Comparison of ENCODE assay signal across 9 cellular contexts in genomic region chr7:142797342-142797798, GRCh38. TPM values are rescaled to one million over a fixed set of nuclear protein-coding genes. Genes with fewer than 3 reads are reported as not detected.
DNase-seq lines count a peak whose midpoint lies in the region; ATAC-seq, FAIRE-seq and TF ChIP-seq lines count a peak whose summit lies in the region.
"Had no signal": no experiment of that assay in that cellular context is flagged by ENCODE, and none has a peak within 500 bp of the region (broad histone marks: within the 10 kb centered on the region; RNA-seq: fewer than 3 reads in every experiment).

No MANE protein-coding gene starts in this region.

- no peaks in the 10 kb centered on the region for H3K9me3 ChIP-seq in HepG2 (ENCODE audit: low read length)

- in situ Hi-C loops in HepG2 (cut with HindIII; ENCODE audit: extremely low pct_ligation_motif_present, low pct_unique_long_range_greater_than_20kb): no loop called here

- DNase-seq in HepG2 (ENCODE audit: low spot score) (no peak), type B pancreatic cell (ENCODE audit: extremely low spot score, unreplicated experiment) (no peak), cortex of kidney (lab: John Stamatoyannopoulos, UW) (no peak), NCI-H345 treated with DMSO at 0.1 percent for 48 hours (lab: John Stamatoyannopoulos, UW; ENCODE audit: unreplicated experiment) (no peak)
- DNase-seq in activated effector memory CD4-positive, alpha-beta T cell treated with anti-CD3 and anti-CD28 coated beads, Interleukin-2, amount 50 U/mL, for 16 hours: no peak

- peaks cover 57% of the 10 kb centered on the region for H3K36me3 Mint-ChIP-seq in activated naive CD4-positive, alpha-beta T cell treated with anti-CD3 and anti-CD28 coated beads, Interleukin-2, amount 50 U/mL, for 24 hours
- no peaks in the 10 kb centered on the region for H3K36me3 Mint-ChIP-seq in type B pancreatic cell

- peaks cover 60% of the 10 kb centered on the region for H3K4me1 Mint-ChIP-seq in activated naive CD4-positive, alpha-beta T cell treated with anti-CD3 and anti-CD28 coated beads, Interleukin-2, amount 50 U/mL, for 24 hours
- H3K4me1 Mint-ChIP-seq in type B pancreatic cell (ENCODE audit: unreplicated experiment): peaks cover 12% of the 10 kb centered on the region

- no peak for TF ChIP-seq EP300 in HepG2 (IDR thresholded peaks at IDR 0.05; ENCODE audit: low read depth in 2 of 2, low read length in 2 of 2)
- no peak for TF ChIP-seq EP300 in HepG2 (CRISPR knock-in tag; IDR thresholded peaks at IDR 0.05; ENCODE audit: borderline replicate concordance)

- H3K79me2 ChIP-seq in HepG2 (ENCODE audit: insufficient read depth, low read length): no peaks in the 10 kb centered on the region

- H3K27ac ChIP-seq in HepG2 (ENCODE audit: extremely low read length, insufficient read depth, low read length): no peak overlapping the region
- H3K27ac ChIP-seq: KMS-11 had no signal

- peak overlapping the region; percentile 99 for H3K27ac Mint-ChIP-seq in activated naive CD4-positive, alpha-beta T cell treated with anti-CD3 and anti-CD28 coated beads, Interleukin-2, amount 50 U/mL, for 24 hours
- H3K27ac Mint-ChIP-seq in type B pancreatic cell: peak overlapping the region; percentile 71

- TF ChIP-seq CTCF in HepG2 (CRISPR knock-in tag; IDR thresholded peaks at IDR 0.05) (no peak), type B pancreatic cell (conservative IDR thresholded peaks at IDR 0.05) (no peak)

- POLR2A ChIA-PET in HepG2 (lab: Yijun Ruan, JAX): no interaction called here

- no peaks in the 10 kb centered on the region for H3K9me3 Mint-ChIP-seq in activated naive CD4-positive, alpha-beta T cell treated with anti-CD3 and anti-CD28 coated beads, Interleukin-2, amount 50 U/mL, for 24 hours
- H3K9me3 Mint-ChIP-seq in type B pancreatic cell: no peaks in the 10 kb centered on the region

- 6% methylated on average over 20 of the region's 24 CpGs for WGBS in HepG2 (ENCODE audit: low lambda C conversion rate)

- no peak overlapping the region for H3K9ac ChIP-seq in HepG2 (ENCODE audit: insufficient read depth, low read depth, low read length)
- H3K9ac ChIP-seq: KMS-11 had no signal

- H3K4me3 ChIP-seq in HepG2 (replicated peaks in 1 of 3; ENCODE audit: insufficient read depth in 1 of 3, low read depth in 2 of 3, low read length in 3 of 3): no peak overlapping the region

- peak; percentile 45 for ATAC-seq in GM18909 (IDR thresholded peaks at IDR 0.05; ENCODE audit: poor library complexity, unreplicated experiment)
- ATAC-seq in HG02943 (IDR thresholded peaks at IDR 0.05; ENCODE audit: low read depth, unreplicated experiment): peak; percentile 37
- ATAC-seq in HepG2: peak; percentile 29; the same call in 1 of the 3 replicates

- no peak for TF ChIP-seq POLR2A in HepG2 (IDR thresholded peaks at IDR 0.05; ENCODE audit: insufficient read depth in 1 of 2, low read depth in 2 of 2, low read length in 2 of 2)

- no peaks in the 10 kb centered on the region for H3K36me3 ChIP-seq in HepG2 (replicated peaks in 1 of 2; ENCODE audit: control insufficient read depth in 1 of 2, insufficient read depth in 2 of 2, low read length in 2 of 2)

- peaks cover 6 to 56% of the 10 kb centered on the region in 2 experiments; a peak in 3 of 5 replicates for H3K27me3 ChIP-seq in HepG2 (ENCODE audit: control insufficient read depth in 1 of 2, insufficient read depth in 2 of 2, low read length in 2 of 2)

- H3K4me1 ChIP-seq in HepG2 (ENCODE audit: insufficient read depth, low read length): no peaks in the 10 kb centered on the region

- H4K20me1 ChIP-seq in HepG2 (ENCODE audit: insufficient read depth, low read length): no peaks in the 10 kb centered on the region

- TF ChIP-seq RAD21 in HepG2 (CRISPR knock-in tag; IDR thresholded peaks at IDR 0.05): no peak

- intact Hi-C loops in HepG2 (cut with micrococcal nuclease; ENCODE audit: unreplicated experiment): no loop called here

- H3K4me2 ChIP-seq in HepG2 (ENCODE audit: low read depth, low read length): no peak overlapping the region
- H3K4me2 ChIP-seq: KMS-11 had no signal

- CTCF ChIA-PET in HepG2 (lab: Yijun Ruan, JAX; ENCODE audit: low intra/inter-chr PET ratio, low total read pairs): no interaction called here

- no peak overlapping the region for H2AFZ ChIP-seq in HepG2 (ENCODE audit: low read length)

- FAIRE-seq in HepG2 (lab: Jason Lieb, UNC): no peak

- no peaks in the 10 kb centered on the region for H3K27me3 Mint-ChIP-seq in activated naive CD4-positive, alpha-beta T cell treated with anti-CD3 and anti-CD28 coated beads, Interleukin-2, amount 50 U/mL, for 24 hours
- H3K27me3 Mint-ChIP-seq in type B pancreatic cell: peaks cover 94% of the 10 kb centered on the region

- no TSS peak for BruUV-seq in HepG2 (replicated peaks; lab: Mats Ljungman, UMichigan)

- peak overlapping the region; percentile 98 for H3K4me3 Mint-ChIP-seq in activated naive CD4-positive, alpha-beta T cell treated with anti-CD3 and anti-CD28 coated beads, Interleukin-2, amount 50 U/mL, for 24 hours
- peak overlapping the region; percentile 83 for H3K4me3 Mint-ChIP-seq in type B pancreatic cell

RNA-seq across cellular contexts. Expression of gene PRSS2, which starts 26.6 kb away (rescaled TPM):
- not detected in 2 replicates for total RNA-seq in HepG2 (2016; rRNA removed; fragmentation: Illumina TruSeq; extraction: Trizol)
- total RNA-seq in HepG2 (2016; cell fraction: cytosol; rRNA removed; fragmentation: Illumina TruSeq; extraction: Trizol; ENCODE audit: low read depth): not detected in 2 replicates
- total RNA-seq in HepG2 (2016; cell fraction: insoluble cytoplasmic fraction; rRNA removed; fragmentation: Illumina TruSeq; extraction: Trizol): not detected in 2 replicates
- not detected in 2 replicates for total RNA-seq in HepG2 (2016; cell fraction: membrane; rRNA removed; fragmentation: Illumina TruSeq; extraction: Trizol)
- total RNA-seq in HepG2 (2016; cell fraction: nucleus; rRNA removed; fragmentation: Illumina TruSeq; extraction: Trizol): not detected in 2 replicates
- polyA plus RNA-seq in HepG2 (2011; rRNA removed): not detected in 2 replicates
- not detected in 2 replicates for polyA plus RNA-seq in HepG2 (2011; cell fraction: cytosol; rRNA removed)
- not detected in 2 replicates for polyA plus RNA-seq in HepG2 (2011; cell fraction: nucleus; rRNA removed)
- polyA plus RNA-seq in HepG2 (2012): not detected in 2 replicates
- not detected in 2 replicates for polyA plus RNA-seq in HepG2 (2016; cell fraction: cytosol; fragmentation: Illumina TruSeq; extraction: Trizol; ENCODE audit: low read depth)
- not detected in 2 replicates for polyA plus RNA-seq in HepG2 (2016; cell fraction: insoluble cytoplasmic fraction; fragmentation: Illumina TruSeq; extraction: Trizol; ENCODE audit: low read depth)
- polyA plus RNA-seq in HepG2 (2016; cell fraction: membrane; fragmentation: Illumina TruSeq; extraction: Trizol; ENCODE audit: low read depth): not detected in 2 replicates
- polyA plus RNA-seq in HepG2 (2016; cell fraction: nucleus; fragmentation: Illumina TruSeq; extraction: Trizol; ENCODE audit: insufficient read depth, low read depth): not detected in 2 replicates
- not detected in 2 replicates for polyA minus RNA-seq in HepG2 (2011; rRNA and poly(A)+ RNA removed; ENCODE audit: low replicate concordance)
- not detected in 2 replicates for polyA minus RNA-seq in HepG2 (2011; cell fraction: cytosol; rRNA and poly(A)+ RNA removed)
- polyA minus RNA-seq in HepG2 (2011; cell fraction: nucleus; rRNA and poly(A)+ RNA removed): not detected in 2 replicates
- 20.4 and 272 TPM in 2 replicates for total RNA-seq in type B pancreatic cell (ENCODE audit: low replicate concordance)

RNA-seq across cellular contexts. Expression of gene PRSS1, which starts 48.1 kb away (rescaled TPM):
- total RNA-seq in HepG2 (2016; rRNA removed; fragmentation: Illumina TruSeq; extraction: Trizol) (not detected in 2 replicates), type B pancreatic cell (ENCODE audit: low replicate concordance) (10.0 and 118 TPM in 2 replicates)
- total RNA-seq in HepG2 (2016; cell fraction: cytosol; rRNA removed; fragmentation: Illumina TruSeq; extraction: Trizol; ENCODE audit: low read depth): not detected in 2 replicates
- total RNA-seq in HepG2 (2016; cell fraction: insoluble cytoplasmic fraction; rRNA removed; fragmentation: Illumina TruSeq; extraction: Trizol): not detected in 2 replicates
- not detected in 2 replicates for total RNA-seq in HepG2 (2016; cell fraction: membrane; rRNA removed; fragmentation: Illumina TruSeq; extraction: Trizol)
- total RNA-seq in HepG2 (2016; cell fraction: nucleus; rRNA removed; fragmentation: Illumina TruSeq; extraction: Trizol): not detected in 2 replicates
- not detected in 2 replicates for polyA plus RNA-seq in HepG2 (2011; rRNA removed)
- not detected in 2 replicates for polyA plus RNA-seq in HepG2 (2011; cell fraction: cytosol; rRNA removed)
- not detected in 2 replicates for polyA plus RNA-seq in HepG2 (2011; cell fraction: nucleus; rRNA removed)
- not detected in 2 replicates for polyA plus RNA-seq in HepG2 (2012)
- not detected in 2 replicates for polyA plus RNA-seq in HepG2 (2016; cell fraction: cytosol; fragmentation: Illumina TruSeq; extraction: Trizol; ENCODE audit: low read depth)
- not detected in 2 replicates for polyA plus RNA-seq in HepG2 (2016; cell fraction: insoluble cytoplasmic fraction; fragmentation: Illumina TruSeq; extraction: Trizol; ENCODE audit: low read depth)
- not detected in 2 replicates for polyA plus RNA-seq in HepG2 (2016; cell fraction: membrane; fragmentation: Illumina TruSeq; extraction: Trizol; ENCODE audit: low read depth)
- polyA plus RNA-seq in HepG2 (2016; cell fraction: nucleus; fragmentation: Illumina TruSeq; extraction: Trizol; ENCODE audit: insufficient read depth, low read depth): not detected in 2 replicates
- not detected in 2 replicates for polyA minus RNA-seq in HepG2 (2011; rRNA and poly(A)+ RNA removed; ENCODE audit: low replicate concordance)
- not detected in 2 replicates for polyA minus RNA-seq in HepG2 (2011; cell fraction: cytosol; rRNA and poly(A)+ RNA removed)
- polyA minus RNA-seq in HepG2 (2011; cell fraction: nucleus; rRNA and poly(A)+ RNA removed): not detected in 2 replicates

RNA-seq across cellular contexts. Expression of gene EPHB6, which starts 57.5 kb away (rescaled TPM):
- total RNA-seq in HepG2 (2016; rRNA removed; fragmentation: Illumina TruSeq; extraction: Trizol): not detected in 2 replicates
- not detected in 2 replicates for total RNA-seq in HepG2 (2016; cell fraction: cytosol; rRNA removed; fragmentation: Illumina TruSeq; extraction: Trizol; ENCODE audit: low read depth)
- 0.11 TPM in 1 of 2 replicates, not detected in the other for total RNA-seq in HepG2 (2016; cell fraction: insoluble cytoplasmic fraction; rRNA removed; fragmentation: Illumina TruSeq; extraction: Trizol)
- not detected in 2 replicates for total RNA-seq in HepG2 (2016; cell fraction: membrane; rRNA removed; fragmentation: Illumina TruSeq; extraction: Trizol)
- total RNA-seq in HepG2 (2016; cell fraction: nucleus; rRNA removed; fragmentation: Illumina TruSeq; extraction: Trizol): not detected in 2 replicates
- polyA plus RNA-seq in HepG2 (2011; rRNA removed): not detected in 2 replicates
- polyA plus RNA-seq in HepG2 (2011; cell fraction: cytosol; rRNA removed): 0.01 TPM in 1 of 2 replicates, not detected in the other
- polyA plus RNA-seq in HepG2 (2011; cell fraction: nucleus; rRNA removed): 0.14 TPM in 1 of 2 replicates, not detected in the other
- polyA plus RNA-seq in HepG2 (2012): not detected in 2 replicates
- polyA plus RNA-seq in HepG2 (2016; cell fraction: cytosol; fragmentation: Illumina TruSeq; extraction: Trizol; ENCODE audit: low read depth): not detected in 2 replicates
- not detected in 2 replicates for polyA plus RNA-seq in HepG2 (2016; cell fraction: insoluble cytoplasmic fraction; fragmentation: Illumina TruSeq; extraction: Trizol; ENCODE audit: low read depth)
- polyA plus RNA-seq in HepG2 (2016; cell fraction: membrane; fragmentation: Illumina TruSeq; extraction: Trizol; ENCODE audit: low read depth): not detected in 2 replicates
- not detected in 2 replicates for polyA plus RNA-seq in HepG2 (2016; cell fraction: nucleus; fragmentation: Illumina TruSeq; extraction: Trizol; ENCODE audit: insufficient read depth, low read depth)
- 0.06 and 0.40 TPM in 2 replicates for polyA minus RNA-seq in HepG2 (2011; rRNA and poly(A)+ RNA removed; ENCODE audit: low replicate concordance)
- polyA minus RNA-seq in HepG2 (2011; cell fraction: cytosol; rRNA and poly(A)+ RNA removed): not detected in 2 replicates
- polyA minus RNA-seq in HepG2 (2011; cell fraction: nucleus; rRNA and poly(A)+ RNA removed): not detected in 2 replicates
- 8.4 and 8.8 TPM in 2 replicates for total RNA-seq in type B pancreatic cell (ENCODE audit: low replicate concordance)

Comparison
In these comparisons a context has a peak if more than half of its experiments do, and no peak if none do; other contexts are left out.
1. RNA of gene PRSS2, which starts 26.6 kb away (total RNA-seq): 20.4 to 272 TPM in type B pancreatic cell; not detected in HepG2; every median in the first group is over 10 times any median in the second.
2. RNA of gene PRSS1, which starts 48.1 kb away (total RNA-seq): 10.0 to 118 TPM in type B pancreatic cell; not detected in HepG2; every median in the first group is over 10 times any median in the second.
3. Peak in every context shown above with its lines, with median percentiles within 50 percentile points of each other: ATAC-seq.